Comparison of ENCODE assay signal across 8 cellular contexts in genomic region chr7:65036526-65036925, GRCh38. TPM values are rescaled to one million over a fixed set of nuclear protein-coding genes. Genes with fewer than 3 reads are reported as not detected.
DNase-seq lines count a peak whose midpoint lies in the region; ATAC-seq, FAIRE-seq and TF ChIP-seq lines count a peak whose summit lies in the region.
"Not testable (repeated sequence)": the region's sequence is repeated elsewhere in the genome, so short reads cannot be mapped to it uniquely, and the experiment has no call there.

No MANE protein-coding gene starts in this region.

- peak overlapping the region; percentile 70 for H3K9ac ChIP-seq in adipocyte (ENCODE audit: low read length)
- not testable (repeated sequence) for H3K9ac ChIP-seq in subcutaneous abdominal adipose tissue (ENCODE audit: low read length in 5 of 5)

- H3K79me2 ChIP-seq in OCI-LY7 (ENCODE audit: insufficient read depth, low read depth, low read length), result peaks cover 24% of the 10 kb centered on the region

- POLR2A ChIA-PET in OCI-LY7 (lab: Charles Lee), result interaction anchor here (0.6 to 4.5 kb wide), 7 partner anchors 10 to 731 kb away, joined by 3 to 22 read pairs (median 5); partner anchors contain the start of gene ERV3-1

- peak; percentile 54 to 63 for DNase-seq in AML-193 (lab: John Stamatoyannopoulos, UW)
- not testable (repeated sequence) for DNase-seq in GM12891 (ENCODE audit: insufficient read length, low spot score); adipocyte (ENCODE audit: low read depth)
- DNase-seq in MG63, result peak; percentile 11
- DNase-seq in OCI-LY7 (ENCODE audit: low spot score), result peak; percentile 50
- peak; percentile 3 for DNase-seq in fibroblast of the aortic adventitia (ENCODE audit: low read depth)
- DNase-seq in lung (ENCODE audit: low spot score), result peak; percentile 43

- 13 to 18% methylated on average over 2 of the region's 2 CpGs for WGBS in lung, 2 donors

- intact Hi-C loops in OCI-LY7 (cut with micrococcal nuclease; ENCODE audit: unreplicated experiment), result loop anchor here (2.0 to 10.0 kb wide), 3 partner anchors 130 to 472 kb away; partner anchors contain the start of gene ZNF680

- ATAC-seq in lung (ENCODE audit: insufficient read depth, low FRiP score), result not testable (repeated sequence)

- not testable (repeated sequence) for H3K27me3 ChIP-seq in MG63; adipocyte (replicated peaks; ENCODE audit: control insufficient read depth, insufficient read depth, low read length); lung (ENCODE audit: control insufficient read depth, insufficient read depth); subcutaneous abdominal adipose tissue (ENCODE audit: control insufficient read depth in 5 of 5, insufficient read depth in 4 of 5, low read length in 5 of 5)

- BruUV-seq in OCI-LY7 (replicated peaks; lab: Mats Ljungman, UMichigan), result not testable (repeated sequence)

- H3K4me1 ChIP-seq in OCI-LY7 (ENCODE audit: insufficient read depth, low read length, poor library complexity, severe bottlenecking), result peaks cover 26% of the 10 kb centered on the region
- peaks cover 13% of the 10 kb centered on the region for H3K4me1 ChIP-seq in adipocyte (ENCODE audit: control insufficient read depth, insufficient read depth, low read length)
- H3K4me1 ChIP-seq in lung (ENCODE audit: control insufficient read depth in 2 of 2, insufficient read depth in 2 of 2, low read length in 2 of 2), result not testable (repeated sequence)
- peaks cover 0 to 20% (median 12%) of the 10 kb centered on the region in 5 donors for H3K4me1 ChIP-seq in subcutaneous abdominal adipose tissue (ENCODE audit: control insufficient read depth in 5 of 5, insufficient read depth in 5 of 5, low read length in 5 of 5)

- FAIRE-seq in GM12891 (lab: Jason Lieb, UNC), result peak; percentile 41

- peak overlapping the region; percentile 32; the same call in 1 of the 2 replicates for H3K4me2 ChIP-seq in OCI-LY7 (ENCODE audit: low read length)

- H3K9me3 ChIP-seq in MG63; OCI-LY7 (ENCODE audit: low read length); adipocyte (ENCODE audit: control insufficient read depth, low read length); lung (ENCODE audit: control insufficient read depth in 2 of 2, insufficient read depth in 1 of 2, low read length in 1 of 2); subcutaneous abdominal adipose tissue (ENCODE audit: control insufficient read depth in 5 of 5, low read length in 5 of 5): not testable (repeated sequence)

- TF ChIP-seq POLR2A in GM12891 (IDR thresholded peaks at IDR 0.05; ENCODE audit: low read depth, low read length), result not testable (repeated sequence)

- not testable (repeated sequence) for TF ChIP-seq CTCF in OCI-LY7 (conservative IDR thresholded peaks at IDR 0.05; ENCODE audit: low read length); fibroblast of the aortic adventitia (IDR thresholded peaks at IDR 0.05; ENCODE audit: insufficient read depth, low read length); lung (IDR thresholded peaks at IDR 0.05; ENCODE audit: control extremely low read depth, extremely low read depth)

- H3K36me3 ChIP-seq in MG63; OCI-LY7 (ENCODE audit: insufficient read depth, low read length); adipocyte (ENCODE audit: control insufficient read depth, insufficient read depth, low read length, severe bottlenecking); lung (ENCODE audit: control insufficient read depth in 2 of 2, insufficient read depth in 2 of 2, low read length in 2 of 2); subcutaneous abdominal adipose tissue (ENCODE audit: control insufficient read depth in 5 of 5, insufficient read depth in 5 of 5, low read length in 5 of 5): not testable (repeated sequence)

- H3K27ac ChIP-seq in OCI-LY7 (ENCODE audit: low read depth, low read length, poor library complexity, severe bottlenecking), result peak overlapping the region; percentile 42
- H3K27ac ChIP-seq in lung (ENCODE audit: low read depth in 1 of 2, low read length in 1 of 2), result peak overlapping the region in 1 of 2 donors; percentile 39
- H3K27ac ChIP-seq in subcutaneous abdominal adipose tissue (ENCODE audit: low read depth, low read length), result peak overlapping the region; percentile 60

- CTCF ChIA-PET in OCI-LY7 (lab: Charles Lee; ENCODE audit: unreplicated experiment), result not testable (repeated sequence)

- H3K9me2 ChIP-seq in OCI-LY7 (ENCODE audit: insufficient read depth, low read length), result not testable (repeated sequence)

- peaks cover 12% of the 10 kb centered on the region for H4K20me1 ChIP-seq in OCI-LY7 (ENCODE audit: insufficient read depth, low read length)

- peak overlapping the region; percentile 67 for H2AFZ ChIP-seq in OCI-LY7 (ENCODE audit: low read length)

- H3K4me3 ChIP-seq in MG63; OCI-LY7 (ENCODE audit: low read depth, low read length, poor library complexity, severe bottlenecking); adipocyte (ENCODE audit: low read length); fibroblast of the aortic adventitia (ENCODE audit: low read depth, low read length); lung: not testable (repeated sequence)
- peak overlapping the region in 1 of 5 donors; percentile 27 for H3K4me3 ChIP-seq in subcutaneous abdominal adipose tissue (ENCODE audit: low read depth in 1 of 5, low read length in 5 of 5)

TF ChIP-seq in GM12891, 5 proteins besides CTCF, POLR2A, EP300 and RAD21:
- peak; percentile 21; the same call in 1 of the 2 replicates for TF ChIP-seq SPI1 (IDR thresholded peaks at IDR 0.05; ENCODE audit: low read depth, low read length)

RNA-seq across cellular contexts. Expression of gene ERV3-1, which starts 30.0 kb away (rescaled TPM):
- 11.0 TPM for polyA plus RNA-seq in GM12891 (2012; ENCODE audit: low read depth, missing spikeins)
- total RNA-seq in MG63 (2014; rRNA removed; shearing (Covaris generic); ENCODE audit: low replicate concordance), result 3.3 and 3.7 TPM in 2 replicates
- total RNA-seq in OCI-LY7 (2014; rRNA removed; shearing (Covaris generic)), result 24.6 and 34.4 TPM in 2 replicates
- total RNA-seq in OCI-LY7 (2022), result 54.3 and 55.5 TPM in 2 replicates
- total RNA-seq in fibroblast of the aortic adventitia (ENCODE audit: low replicate concordance), result 8.0 and 9.0 TPM in 2 replicates
- 100 to 1,000 TPM in 1 of 2 donors, 10 to 100 TPM in 1; 20.8 to 168 TPM for total RNA-seq in lung
- 1 to 10 TPM; 6.0 to 9.4 TPM for polyA plus RNA-seq in lung

RNA-seq across cellular contexts. Expression of gene ZNF117, which starts 45.7 kb away (rescaled TPM):
- polyA plus RNA-seq in GM12891 (2012; ENCODE audit: low read depth, missing spikeins), result 4.6 TPM
- 0.94 and 3.7 TPM in 2 replicates for total RNA-seq in MG63 (2014; rRNA removed; shearing (Covaris generic); ENCODE audit: low replicate concordance)
- total RNA-seq in OCI-LY7 (2014; rRNA removed; shearing (Covaris generic)), result 15.4 and 19.5 TPM in 2 replicates
- total RNA-seq in OCI-LY7 (2022) (29.2 and 32.8 TPM in 2 replicates), fibroblast of the aortic adventitia (ENCODE audit: low replicate concordance) (5.1 and 7.9 TPM in 2 replicates), lung (100 to 1,000 TPM in 1 of 2 donors, 10 to 100 TPM in 1; 11.7 to 100 TPM)
- 10 to 100 TPM in 1 of 2 donors, 1 to 10 TPM in 1; 4.9 to 12.2 TPM for polyA plus RNA-seq in lung
